In genomic region chr1:148263128-148263905, GRCh38 we compare ENCODE assay signal across 8 cellular contexts.
DNase-seq lines count a peak whose midpoint lies in the region; ATAC-seq and TF ChIP-seq lines count a peak whose summit lies in the region.

No MANE protein-coding gene starts in this region.

- H3K27me3 ChIP-seq in mucosa of rectum (ENCODE audit: control insufficient read depth in 2 of 2, insufficient read depth in 2 of 2, low read length in 2 of 2): no peaks in the 10 kb centered on the region

- ATAC-seq in HG02759 (IDR thresholded peaks at IDR 0.05; ENCODE audit: unreplicated experiment) (peak; percentile 78), HG03378 (IDR thresholded peaks at IDR 0.05; ENCODE audit: unreplicated experiment) (no peak)

- H3K27ac ChIP-seq in mucosa of rectum (ENCODE audit: low read depth in 2 of 2, low read length in 2 of 2): peak overlapping the region; percentile 70 to 76

- DNase-seq in NCI-H526 (lab: John Stamatoyannopoulos, UW): peak; percentile 99 to 100
- peak; percentile 92 for DNase-seq in activated CD8-positive, alpha-beta memory T cell treated with anti-CD3 and anti-CD28 coated beads, Interleukin-2, amount 50 U/mL, for 48 hours
- peak; percentile 96 for DNase-seq in epithelial cell of esophagus (ENCODE audit: low read depth)
- peak; percentile 43 for DNase-seq in stimulated activated CD8-positive, alpha-beta memory T cell treated with anti-CD3 and anti-CD28 coated beads, Interleukin-7, amount 100 ng/mL, for 24 hours (ENCODE audit: low read depth)

- H3K9me3 ChIP-seq in mucosa of rectum (ENCODE audit: control insufficient read depth in 2 of 2, low read length in 2 of 2): no peaks in the 10 kb centered on the region

- TF ChIP-seq POLR2A in GM10847 (IDR thresholded peaks at IDR 0.05; ENCODE audit: extremely low read depth, insufficient read length): peak; percentile 69

- H3K4me3 ChIP-seq in epithelial cell of esophagus (ENCODE audit: low read length) (peak overlapping the region; percentile 62), mucosa of rectum (ENCODE audit: low read length in 2 of 2) (peak overlapping the region; percentile 65 to 93)

- peaks cover 0 to 6% of the 10 kb centered on the region in 2 donors for H3K4me1 ChIP-seq in mucosa of rectum (ENCODE audit: control insufficient read depth in 2 of 2, insufficient read depth in 2 of 2, low read length in 2 of 2)

- peak overlapping the region; percentile 74 to 77 for H3K9ac ChIP-seq in mucosa of rectum (ENCODE audit: low read depth in 1 of 2, low read length in 2 of 2)

- TF ChIP-seq CTCF in epithelial cell of esophagus (IDR thresholded peaks at IDR 0.05; ENCODE audit: insufficient read depth, low read depth, low read length, missing control alignments): no peak

- no peaks in the 10 kb centered on the region for H3K36me3 ChIP-seq in mucosa of rectum (ENCODE audit: control insufficient read depth in 2 of 2, insufficient read depth in 2 of 2, low read length in 2 of 2)

Comparison
In these comparisons a context has a peak if more than half of its experiments do, and no peak if none do; other contexts are left out.
1. DNase-seq: peak in every context shown above with its lines; median percentile 100 in NCI-H526; 96 in epithelial cell of esophagus; 92 in activated CD8-positive, alpha-beta memory T cell treated with anti-CD3 and anti-CD28 coated beads, Interleukin-2, amount 50 U/mL, for 48 hours; 43 in stimulated activated CD8-positive, alpha-beta memory T cell treated with anti-CD3 and anti-CD28 coated beads, Interleukin-7, amount 100 ng/mL, for 24 hours.